1 cellular context compared by ENCODE assay signal in the genomic region with DNA sequence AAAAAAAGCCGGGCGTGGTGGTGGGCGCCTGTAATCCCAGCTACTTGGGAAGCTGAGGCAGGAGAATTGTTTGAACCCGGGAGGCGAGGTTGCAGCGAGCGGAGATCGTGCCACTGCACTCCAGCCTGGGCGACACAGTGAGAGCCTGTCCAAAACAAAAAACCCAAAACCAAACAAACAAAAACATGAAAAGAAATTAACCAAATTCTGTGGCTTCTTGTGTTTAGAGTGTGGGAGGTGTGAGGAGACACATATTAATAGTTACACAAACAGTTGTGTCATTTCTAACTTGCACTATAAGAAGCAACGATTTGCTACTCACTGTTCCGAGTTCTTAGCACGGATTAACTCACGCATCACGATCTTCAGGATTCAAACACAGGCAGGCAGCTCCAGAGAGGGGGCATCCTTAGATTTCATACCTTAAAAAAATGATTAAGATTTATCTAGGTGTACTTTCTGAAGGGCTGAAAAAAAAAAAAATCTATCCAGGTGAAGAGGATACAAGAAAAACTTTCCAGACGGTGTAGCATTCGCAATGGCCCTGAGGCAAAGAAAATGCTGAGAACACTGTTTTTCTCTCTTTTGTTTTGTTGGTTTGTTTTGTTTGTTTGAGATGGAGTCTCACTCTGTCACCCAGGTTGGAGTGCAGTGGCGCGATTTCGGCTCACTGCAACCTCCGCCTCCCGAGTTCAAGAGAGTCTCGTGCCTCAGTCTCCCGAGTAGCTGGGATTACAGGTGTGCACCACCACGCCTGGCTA.
TF ChIP-seq lines count a peak whose summit lies in the region.

No MANE protein-coding gene starts in this region.

TF ChIP-seq in liver, 16 proteins besides CTCF, POLR2A, EP300 and RAD21 (continued from another document):
- TF ChIP-seq ZBTB33 (IDR thresholded peaks at IDR 0.05): no peak
- TF ChIP-seq NR2F2 (IDR thresholded peaks at IDR 0.05): no peak
